16 cellular contexts compared by ENCODE assay signal in genomic region chr17:17435323-17435722, GRCh38. TPM values are rescaled to one million over a fixed set of nuclear protein-coding genes. Genes with fewer than 3 reads are reported as not detected.
DNase-seq lines count a peak whose midpoint lies in the region; ATAC-seq and TF ChIP-seq lines count a peak whose summit lies in the region.
"Had no signal": no experiment of that assay in that cellular context is flagged by ENCODE, and none has a peak within 500 bp of the region (broad histone marks: within the 10 kb centered on the region; RNA-seq: fewer than 3 reads in every experiment).

No MANE protein-coding gene starts in this region.

- TF ChIP-seq CTCF in cardiac fibroblast (IDR thresholded peaks at IDR 0.05; ENCODE audit: low read depth, low read length), result peak; percentile 68
- no peak for TF ChIP-seq CTCF in lower lobe of right lung (IDR thresholded peaks at IDR 0.05)

- no peaks in the 10 kb centered on the region for H3K27me3 ChIP-seq in lower lobe of right lung (ENCODE audit: low read depth)

- DNase-seq in AG20443 (ENCODE audit: low spot score) (peak; percentile 79), LHCN-M2 (ENCODE audit: low read depth) (peak; percentile 68), cardiac fibroblast (ENCODE audit: low read depth in 2 of 2) (peak; percentile 58 to 84), lower lobe of right lung (peak; percentile 14), UCSD-AML1 (lab: John Stamatoyannopoulos, UW; ENCODE audit: unreplicated experiment) (no peak)
- DNase-seq in stimulated activated CD8-positive, alpha-beta memory T cell treated with anti-CD3 and anti-CD28 coated beads, Interleukin-4, amount 100 ng/mL, for 48 hours, result no peak
- DNase-seq: activated CD4-positive, alpha-beta memory T cell treated with anti-CD3 and anti-CD28 coated beads, Interleukin-2, amount 10 ng/mL, durations not matched to agents 7 days and 5 days; activated naive CD4-positive, alpha-beta T cell treated with anti-CD3 and anti-CD28 coated beads, Interleukin-2, amount 50 U/mL, for 16 hours; CD4-positive, alpha-beta memory T cell; dorsolateral prefrontal cortex; mesendoderm; NCI-H2029 treated with DMSO at 0.1 percent for 48 hours; stimulated activated CD4-positive, alpha-beta T cell treated with anti-CD3 and anti-CD28 coated beads, Interleukin-4, amount 100 ng/mL, for 1 hour had no signal

- H3K36me3 ChIP-seq in lower lobe of right lung, result no peaks in the 10 kb centered on the region
- H3K36me3 ChIP-seq: prostate gland had no signal

- ATAC-seq in lower lobe of right lung (no peak), GM18519 (IDR thresholded peaks at IDR 0.05; ENCODE audit: low FRiP score, unreplicated experiment) (no peak), HG03442 (IDR thresholded peaks at IDR 0.05; ENCODE audit: unreplicated experiment) (no peak)

- H3K27ac ChIP-seq in lower lobe of right lung, result no peak overlapping the region
- H3K27ac ChIP-seq: dorsolateral prefrontal cortex, prostate gland had no signal

- no peak overlapping the region for H3K4me3 ChIP-seq in cardiac fibroblast (replicated peaks in 1 of 2; ENCODE audit: low read depth in 2 of 2, low read length in 2 of 2)
- no peak overlapping the region for H3K4me3 ChIP-seq in lower lobe of right lung
- H3K4me3 ChIP-seq: dorsolateral prefrontal cortex, prostate gland had no signal

- intact Hi-C loops in lower lobe of right lung (cut with DNase I), result no loop called here

- H3K4me1 ChIP-seq in lower lobe of right lung, result peaks cover 19% of the 10 kb centered on the region
- H3K4me1 ChIP-seq: prostate gland had no signal

- no peaks in the 10 kb centered on the region for H3K9me3 ChIP-seq in lower lobe of right lung
- H3K9me3 ChIP-seq: prostate gland had no signal

RNA-seq across cellular contexts. Expression of gene MED9, which starts 41.5 kb away (rescaled TPM):
- total RNA-seq in LHCN-M2 (2014; rRNA removed) (13.9 and 16.4 TPM in 2 replicates), lower lobe of right lung (14.5 TPM)
- 7.5 TPM for polyA plus RNA-seq in LHCN-M2 (2012)

Comparison
In these comparisons a context has a peak if more than half of its experiments do, and no peak if none do; other contexts are left out.
1. DNase-seq: peak in AG20443 (single experiment), LHCN-M2 (single experiment), cardiac fibroblast (2 of 2) and lower lobe of right lung (single experiment); none in UCSD-AML1 (single experiment) and stimulated activated CD8-positive, alpha-beta memory T cell treated with anti-CD3 and anti-CD28 coated beads, Interleukin-4, amount 100 ng/mL, for 48 hours (single experiment).